In the genomic region with DNA sequence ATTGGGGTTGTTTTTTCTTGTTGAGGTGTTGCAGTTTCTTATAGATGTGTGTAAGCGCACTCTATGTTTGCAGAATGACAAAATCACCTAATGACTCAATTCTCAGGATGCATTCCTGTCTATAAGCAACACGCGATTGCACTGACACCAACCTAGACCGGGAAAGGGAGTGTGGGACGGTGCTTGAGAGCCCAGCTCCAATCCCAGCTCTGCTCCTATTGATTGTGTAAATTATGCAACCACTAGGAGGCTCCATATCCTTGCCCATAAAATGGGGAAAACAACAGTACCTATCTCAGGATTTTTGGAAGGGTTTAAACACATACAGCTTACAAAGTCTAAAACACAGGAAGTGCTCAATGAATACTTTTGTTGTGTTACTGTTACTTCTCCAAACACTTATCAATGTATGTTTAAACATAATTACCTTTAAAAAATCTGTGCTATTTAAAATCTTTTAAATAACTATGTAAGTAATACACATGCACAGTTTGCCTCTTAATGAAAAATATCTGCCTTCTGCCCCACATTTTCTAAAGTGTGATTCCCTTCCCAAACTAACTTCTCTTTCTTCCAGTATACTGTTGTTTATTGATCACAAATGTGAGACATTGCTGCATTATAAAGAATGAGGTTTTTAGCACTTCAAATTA, we compare ENCODE assay signal across 8 cellular contexts.
A peak's percentile ranks its signal among the peaks of the same experiment; 100 is the strongest.
DNase-seq lines count a peak whose midpoint lies in the region; ATAC-seq and TF ChIP-seq lines count a peak whose summit lies in the region.

No MANE protein-coding gene starts in this region.

- intact Hi-C loops in aorta (cut with DNase I), result no loop called here

- H3K9me3 ChIP-seq in aorta (ENCODE audit: control insufficient read depth, low read length), result no peaks in the 10 kb centered on the region

- ATAC-seq in GM21381 (IDR thresholded peaks at IDR 0.05; ENCODE audit: unreplicated experiment) (peak; percentile 54), aorta (ENCODE audit: low FRiP score) (peak; percentile 62), HG03460 (IDR thresholded peaks at IDR 0.05; ENCODE audit: unreplicated experiment) (no peak)

- TF ChIP-seq CTCF in astrocyte of the spinal cord (IDR thresholded peaks at IDR 0.05; ENCODE audit: low read depth, low read length), result peak; percentile 72

- H3K4me3 ChIP-seq in astrocyte of the spinal cord (ENCODE audit: low read depth, low read length) (no peak overlapping the region), aorta (ENCODE audit: low read length in 2 of 2) (no peak overlapping the region)

- H3K4me1 ChIP-seq in aorta (ENCODE audit: control insufficient read depth in 1 of 2, insufficient read depth in 2 of 2, low read length in 2 of 2), result no peaks in the 10 kb centered on the region

- in situ Hi-C loops in astrocyte of the spinal cord (cut with HindIII; ENCODE audit: low sequenced_read_pairs), result no loop called here

- no peaks in the 10 kb centered on the region for H3K27me3 ChIP-seq in aorta (ENCODE audit: control insufficient read depth in 1 of 2, insufficient read depth in 2 of 2, low read length in 1 of 2)

- no peaks in the 10 kb centered on the region for H3K36me3 ChIP-seq in aorta (ENCODE audit: control insufficient read depth in 1 of 2, insufficient read depth in 2 of 2, low read length in 1 of 2)

- H3K27ac ChIP-seq in aorta (ENCODE audit: low read depth in 1 of 2, low read length in 2 of 2), result no peak overlapping the region

- peak; percentile 41 for DNase-seq in Ammon's horn (ENCODE audit: low spot score)
- peak; percentile 57 for DNase-seq in NCI-H1105 treated with DMSO at 0.1 percent for 48 hours (lab: John Stamatoyannopoulos, UW)
- DNase-seq in astrocyte of the spinal cord (ENCODE audit: low read depth, low spot score), result peak; percentile 56
- peak; percentile 49 for DNase-seq in iris pigment epithelial cell (ENCODE audit: low read depth)
- DNase-seq in aorta, result no peak
- DNase-seq in stimulated activated CD8-positive, alpha-beta memory T cell treated with anti-CD3 and anti-CD28 coated beads, Interleukin-4, amount 100 ng/mL, for 48 hours, result no peak

- WGBS in aorta, 2 donors, result 15 to 19% methylated on average over 5 of the region's 5 CpGs

Comparison
In these comparisons a context has a peak if more than half of its experiments do, and no peak if none do; other contexts are left out.
1. DNase-seq: peak in Ammon's horn (single experiment), NCI-H1105 treated with DMSO at 0.1 percent for 48 hours (single experiment), astrocyte of the spinal cord (single experiment) and iris pigment epithelial cell (single experiment); none in aorta (0 of 2) and stimulated activated CD8-positive, alpha-beta memory T cell treated with anti-CD3 and anti-CD28 coated beads, Interleukin-4, amount 100 ng/mL, for 48 hours (single experiment).